ENCODE assay signal across 11 cellular contexts in the genomic region with DNA sequence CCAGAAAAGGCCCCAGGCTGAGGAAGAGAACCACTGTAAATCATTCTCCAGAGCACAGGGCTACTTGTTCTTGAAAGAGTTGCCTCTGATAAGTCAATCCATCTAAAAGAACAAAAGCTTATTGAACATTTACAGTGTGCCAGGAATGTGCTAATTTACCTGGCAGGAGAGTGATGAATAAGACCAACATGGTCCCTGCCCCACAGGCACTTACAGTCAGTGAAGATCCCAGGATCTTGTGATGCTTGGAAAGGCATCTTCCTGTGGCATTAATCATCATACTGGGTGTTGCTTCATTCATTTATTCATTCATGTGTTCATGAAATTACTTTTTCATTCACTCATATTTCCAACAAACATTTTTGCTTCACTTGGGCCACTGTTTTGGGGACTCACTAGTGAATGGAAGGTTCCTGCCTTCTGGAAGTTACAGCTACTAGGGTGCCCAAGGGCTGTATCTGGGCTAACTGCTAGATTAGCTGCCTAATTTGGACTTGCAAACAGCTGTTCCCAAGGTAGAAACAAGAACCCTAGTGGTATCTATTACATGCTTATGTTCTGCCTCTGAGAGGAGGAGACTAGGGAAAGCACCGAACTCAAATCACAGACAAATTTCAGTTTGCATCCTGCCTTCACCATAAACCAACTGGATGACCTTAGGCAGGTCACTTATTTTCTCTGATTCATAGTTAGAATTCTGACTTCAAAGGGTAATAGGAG.
DNase-seq lines count a peak whose midpoint lies in the region; ATAC-seq and TF ChIP-seq lines count a peak whose summit lies in the region.
"Had no signal": no experiment of that assay in that cellular context is flagged by ENCODE, and none has a peak within 500 bp of the region (broad histone marks: within the 10 kb centered on the region; RNA-seq: fewer than 3 reads in every experiment).

No MANE protein-coding gene starts in this region.

- DNase-seq in HCT116 (ENCODE audit: low read depth, low spot score) (no peak), hepatocyte (ENCODE audit: low spot score) (no peak), DMS153 treated with DMSO at 0.1 percent for 48 hours (lab: John Stamatoyannopoulos, UW; ENCODE audit: unreplicated experiment) (no peak)
- no peak for DNase-seq in activated naive CD8-positive, alpha-beta T cell treated with anti-CD3 and anti-CD28 coated beads for 36 hours
- DNase-seq: Caco-2, NCI-H774, right cardiac atrium had no signal

- H3K4me3 ChIP-seq in HCT116 (replicated peaks in 1 of 2; ENCODE audit: low read depth in 1 of 2, low read length in 2 of 2) (no peak overlapping the region), hepatocyte (no peak overlapping the region), skin epidermis (no peak overlapping the region)
- H3K4me3 ChIP-seq: K562 had no signal

- H3K4me1 ChIP-seq in HCT116 (ENCODE audit: control insufficient read depth in 1 of 2, insufficient read depth in 2 of 2, low read length in 2 of 2) = peaks cover 60 to 80% of the 10 kb centered on the region in 2 experiments
- H3K4me1 ChIP-seq in hepatocyte (ENCODE audit: insufficient read depth) = peaks cover 31% of the 10 kb centered on the region

- no peak for TF ChIP-seq POLR2A in HCT116 (IDR thresholded peaks at IDR 0.05; ENCODE audit: borderline replicate concordance, extremely low read depth, insufficient read depth, insufficient read length)

- H3K4me2 ChIP-seq in HCT116 (ENCODE audit: low read length) = peak overlapping the region; percentile 54
- H3K4me2 ChIP-seq in hepatocyte = no peak overlapping the region

- H3K9me3 ChIP-seq in HCT116 (ENCODE audit: control insufficient read depth in 1 of 2, insufficient read depth in 1 of 2, low read depth in 1 of 2, low read length in 2 of 2) = peaks cover 3 to 4% of the 10 kb centered on the region in 2 experiments; a peak in 2 of 4 replicates
- no peaks in the 10 kb centered on the region for H3K9me3 ChIP-seq in hepatocyte (ENCODE audit: low read depth)
- H3K9me3 ChIP-seq: Caco-2 had no signal

- intact Hi-C loops in HCT116 (cut with micrococcal nuclease) = loop anchor here (5.0 kb wide), 1 partner anchor 1040 kb away; no protein-coding TSS in a partner anchor

- no peaks in the 10 kb centered on the region for H3K9me2 ChIP-seq in HCT116 (ENCODE audit: insufficient read depth)
- H3K9me2 ChIP-seq in hepatocyte (replicated peaks; ENCODE audit: insufficient read depth) = no peaks in the 10 kb centered on the region

- no peak overlapping the region for H3K4me3 Mint-ChIP-seq in activated naive CD8-positive, alpha-beta T cell treated with anti-CD3 and anti-CD28 coated beads for 36 hours

- H3K36me3 ChIP-seq in HCT116 (ENCODE audit: control insufficient read depth in 1 of 2, insufficient read depth in 2 of 2, low read length in 2 of 2) (peaks cover 4 to 25% of the 10 kb centered on the region in 2 experiments), hepatocyte (replicated peaks; ENCODE audit: insufficient read depth, low read depth) (no peaks in the 10 kb centered on the region)

- CTCF ChIA-PET in HCT116 (lab: Charles Lee) = interaction anchor here (1.3 kb wide), 1 partner anchor 57 kb away, joined by 4 read pairs; no protein-coding TSS in a partner anchor

- H4K20me1 ChIP-seq in HCT116 (ENCODE audit: insufficient read depth) (no peaks in the 10 kb centered on the region), hepatocyte (ENCODE audit: insufficient read depth, poor library complexity, severe bottlenecking) (no peaks in the 10 kb centered on the region)

- H3K9ac ChIP-seq in HCT116 (ENCODE audit: low read length) = peak overlapping the region; percentile 4; the same call in 1 of the 2 replicates

- H3K79me2 ChIP-seq in HCT116 (ENCODE audit: insufficient read depth, low read length) (peaks cover 19% of the 10 kb centered on the region), hepatocyte (peaks cover 8% of the 10 kb centered on the region)

- ATAC-seq in HCT116 = peak; percentile 61
- no peak for ATAC-seq in HG03280 (IDR thresholded peaks at IDR 0.05; ENCODE audit: unreplicated experiment)
- ATAC-seq in GM21723 (IDR thresholded peaks at IDR 0.05; ENCODE audit: unreplicated experiment) = no peak
- ATAC-seq: right cardiac atrium had no signal

- POLR2A ChIA-PET in HCT116 (lab: Charles Lee) = no interaction called here

- peaks cover 15% of the 10 kb centered on the region for H3K9me3 Mint-ChIP-seq in activated naive CD8-positive, alpha-beta T cell treated with anti-CD3 and anti-CD28 coated beads for 36 hours

- no peak overlapping the region for H2AFZ ChIP-seq in HCT116 (ENCODE audit: low read depth, low read length, poor library complexity, severe bottlenecking)
- H2AFZ ChIP-seq in hepatocyte = no peak overlapping the region

- peak overlapping the region; percentile 65 for H3K27ac Mint-ChIP-seq in activated naive CD8-positive, alpha-beta T cell treated with anti-CD3 and anti-CD28 coated beads for 36 hours

- H3K27ac ChIP-seq in HCT116 (ENCODE audit: low read depth, low read length) (peak overlapping the region; percentile 56), hepatocyte (peak overlapping the region; percentile 40), skin epidermis (peak overlapping the region in 13 of 21 experiments; percentile 0 to 73 (median 33))

- no peaks in the 10 kb centered on the region for H3K27me3 Mint-ChIP-seq in activated naive CD8-positive, alpha-beta T cell treated with anti-CD3 and anti-CD28 coated beads for 36 hours

- no peak for TF ChIP-seq RAD21 in HCT116 (IDR thresholded peaks at IDR 0.05; ENCODE audit: low read depth)

- H3K27me3 ChIP-seq in HCT116 (ENCODE audit: insufficient read depth, low read length) (no peaks in the 10 kb centered on the region), hepatocyte (no peaks in the 10 kb centered on the region)

- TF ChIP-seq CTCF in HCT116 (IDR thresholded peaks at IDR 0.05 in 2 of 3, conservative IDR thresholded peaks at IDR 0.05 in 1 of 3; ENCODE audit: borderline replicate concordance in 1 of 3, insufficient read depth in 1 of 3, low read depth in 2 of 3, low read length in 2 of 3) = no peak
- TF ChIP-seq CTCF in hepatocyte (IDR thresholded peaks at IDR 0.05; ENCODE audit: poor library complexity) = no peak

- 85% methylated on average over 1 of the region's 1 CpG for WGBS in hepatocyte (ENCODE audit: low lambda C conversion rate, missing lambda C conversion rate)

- peaks cover 38% of the 10 kb centered on the region for H3K4me1 Mint-ChIP-seq in activated naive CD8-positive, alpha-beta T cell treated with anti-CD3 and anti-CD28 coated beads for 36 hours

- peaks cover 45% of the 10 kb centered on the region for H3K36me3 Mint-ChIP-seq in activated naive CD8-positive, alpha-beta T cell treated with anti-CD3 and anti-CD28 coated beads for 36 hours

- BruUV-seq in HCT116 (replicated peaks; lab: Mats Ljungman, UMichigan) = no TSS peak

- RAD21 ChIA-PET in HCT116 (lab: Charles Lee; ENCODE audit: low non-redundant PET in 1 of 2, low total read pairs in 2 of 2, uncharacterized antibody in 2 of 2, unreplicated experiment in 2 of 2) = no interaction called here

TF ChIP-seq in HCT116, 20 proteins besides CTCF, POLR2A, EP300 and RAD21:
- TF ChIP-seq TCF7L2 (IDR thresholded peaks at IDR 0.05; ENCODE audit: borderline replicate concordance, extremely low read depth, insufficient read depth, insufficient read length) (no peak), POLR2AphosphoS5 (IDR thresholded peaks at IDR 0.05; ENCODE audit: low read depth, low read length) (no peak), SIN3A (IDR thresholded peaks at IDR 0.05; ENCODE audit: low read depth) (no peak), SP1 (IDR thresholded peaks at IDR 0.05; ENCODE audit: low read depth) (no peak)
- TF ChIP-seq, protein P1, sequence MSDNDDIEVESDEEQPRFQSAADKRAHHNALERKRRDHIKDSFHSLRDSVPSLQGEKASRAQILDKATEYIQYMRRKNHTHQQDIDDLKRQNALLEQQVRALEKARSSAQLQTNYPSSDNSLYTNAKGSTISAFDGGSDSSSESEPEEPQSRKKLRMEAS (IDR thresholded peaks at IDR 0.05) = no peak
- TF ChIP-seq, protein P2, sequence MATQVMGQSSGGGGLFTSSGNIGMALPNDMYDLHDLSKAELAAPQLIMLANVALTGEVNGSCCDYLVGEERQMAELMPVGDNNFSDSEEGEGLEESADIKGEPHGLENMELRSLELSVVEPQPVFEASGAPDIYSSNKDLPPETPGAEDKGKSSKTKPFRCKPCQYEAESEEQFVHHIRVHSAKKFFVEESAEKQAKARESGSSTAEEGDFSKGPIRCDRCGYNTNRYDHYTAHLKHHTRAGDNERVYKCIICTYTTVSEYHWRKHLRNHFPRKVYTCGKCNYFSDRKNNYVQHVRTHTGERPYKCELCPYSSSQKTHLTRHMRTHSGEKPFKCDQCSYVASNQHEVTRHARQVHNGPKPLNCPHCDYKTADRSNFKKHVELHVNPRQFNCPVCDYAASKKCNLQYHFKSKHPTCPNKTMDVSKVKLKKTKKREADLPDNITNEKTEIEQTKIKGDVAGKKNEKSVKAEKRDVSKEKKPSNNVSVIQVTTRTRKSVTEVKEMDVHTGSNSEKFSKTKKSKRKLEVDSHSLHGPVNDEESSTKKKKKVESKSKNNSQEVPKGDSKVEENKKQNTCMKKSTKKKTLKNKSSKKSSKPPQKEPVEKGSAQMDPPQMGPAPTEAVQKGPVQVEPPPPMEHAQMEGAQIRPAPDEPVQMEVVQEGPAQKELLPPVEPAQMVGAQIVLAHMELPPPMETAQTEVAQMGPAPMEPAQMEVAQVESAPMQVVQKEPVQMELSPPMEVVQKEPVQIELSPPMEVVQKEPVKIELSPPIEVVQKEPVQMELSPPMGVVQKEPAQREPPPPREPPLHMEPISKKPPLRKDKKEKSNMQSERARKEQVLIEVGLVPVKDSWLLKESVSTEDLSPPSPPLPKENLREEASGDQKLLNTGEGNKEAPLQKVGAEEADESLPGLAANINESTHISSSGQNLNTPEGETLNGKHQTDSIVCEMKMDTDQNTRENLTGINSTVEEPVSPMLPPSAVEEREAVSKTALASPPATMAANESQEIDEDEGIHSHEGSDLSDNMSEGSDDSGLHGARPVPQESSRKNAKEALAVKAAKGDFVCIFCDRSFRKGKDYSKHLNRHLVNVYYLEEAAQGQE (IDR thresholded peaks at IDR 0.05; ENCODE audit: low read depth) = no peak
